In the genomic region with DNA sequence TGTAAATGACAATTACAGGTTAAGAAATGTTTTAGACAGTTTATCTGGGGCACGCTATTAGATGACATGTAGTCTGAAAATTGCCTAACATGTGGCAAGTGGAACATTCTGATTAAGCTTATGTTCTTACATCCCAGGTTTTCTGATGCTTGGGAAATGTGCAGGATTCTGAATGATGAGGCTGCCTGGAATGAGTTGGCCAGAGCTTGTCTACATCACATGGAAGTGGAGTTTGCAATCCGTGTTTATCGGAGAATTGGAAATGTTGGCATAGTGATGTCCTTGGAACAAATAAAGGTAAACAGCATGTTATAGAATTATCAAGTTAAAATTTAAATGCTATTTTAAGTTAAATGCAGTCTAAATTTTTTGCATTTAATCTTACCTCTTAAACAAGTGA, we compare ENCODE assay signal across 19 cellular contexts.
"Had no signal": no experiment of that assay in that cellular context is flagged by ENCODE, and none has a peak within 500 bp of the region (broad histone marks: within the 10 kb centered on the region; RNA-seq: fewer than 3 reads in every experiment).

No MANE protein-coding gene starts in this region.

- H3K36me3 ChIP-seq: MG63 had no signal

- H3K27me3 ChIP-seq: MG63 had no signal

- H3K4me3 ChIP-seq: MG63 had no signal

- FAIRE-seq: RCC 7860 had no signal

- H3K9me3 ChIP-seq: MG63, SK-N-SH had no signal

- DNase-seq: KBM-7, MG63, NCI-H1092 treated with DMSO at 0.1 percent for 48 hours, NCI-H1436, NCI-H187, NCI-H2029, NCI-H2081 treated with DMSO at 0.1 percent for 48 hours, NCI-H2171, NCI-H226, NCI-H446, NCI-H510A, NCI-H524 treated with DMSO at 0.1 percent for 48 hours, NCI-H69, NCI-H774, Right ventricle myocardium superior, RPMI8226, SK-N-SH, SW 1271 had no signal
